1 cellular context compared by ENCODE assay signal in genomic region chr11:16359369-16359768, GRCh38.
TF ChIP-seq lines count a peak whose summit lies in the region.

No MANE protein-coding gene starts in this region.

TF ChIP-seq in K562, 482 proteins besides CTCF, POLR2A, EP300 and RAD21 (continued from another document and continues in another):
- TF ChIP-seq HDAC1 (IDR thresholded peaks at IDR 0.05) (peak in 1 of 2 experiments; percentile 59; a peak in 1 of 4 replicates), PHF8 (IDR thresholded peaks at IDR 0.05; ENCODE audit: borderline replicate concordance, low read length) (no peak), ATF3 (IDR thresholded peaks at IDR 0.05) (peak; percentile 95), ATF3 (CRISPR knock-in tag; conservative IDR thresholded peaks at IDR 0.05) (no peak), L3MBTL2 (IDR thresholded peaks at IDR 0.05) (0 out of 2 replicates have a peak, but pooled peaks have one; percentile 11), MITF (IDR thresholded peaks at IDR 0.05) (0 out of 2 replicates have a peak, but pooled peaks have one; percentile 38), CCNT2 (IDR thresholded peaks at IDR 0.05; ENCODE audit: borderline replicate concordance, extremely low read depth, insufficient read length, low read depth, low read length) (peak; percentile 88), RCOR1 (IDR thresholded peaks at IDR 0.05; ENCODE audit: borderline replicate concordance in 1 of 2, low read depth in 2 of 2, low read length in 2 of 2) (peak in 1 of 2 experiments; percentile 45; a peak in 2 of 4 replicates), ZBTB2 (IDR thresholded peaks at IDR 0.05) (peak; percentile 56; the same call in 1 of the 2 replicates), POLR2AphosphoS5 (IDR thresholded peaks at IDR 0.05; ENCODE audit: control insufficient read depth, insufficient read depth, low read depth, low read length) (peak; percentile 63), SMARCE1 (IDR thresholded peaks at IDR 0.05) (peak; percentile 96), ARID4B (CRISPR knock-in tag; IDR thresholded peaks at IDR 0.05) (no peak), MLX (CRISPR knock-in tag; conservative IDR thresholded peaks at IDR 0.05) (no peak), ETV1 (tag; conservative IDR thresholded peaks at IDR 0.05; ENCODE audit: low read depth) (0 out of 2 replicates have a peak, but pooled peaks have one; percentile 10), LEF1 (IDR thresholded peaks at IDR 0.05) (0 out of 2 replicates have a peak, but pooled peaks have one; percentile 52), ARID1B (IDR thresholded peaks at IDR 0.05) (peak; percentile 96), HDAC2 (IDR thresholded peaks at IDR 0.05) (0 out of 2 replicates have a peak, but pooled peaks have one; percentile 52), ZSCAN32 (CRISPR knock-in tag; IDR thresholded peaks at IDR 0.05) (no peak), CREM (IDR thresholded peaks at IDR 0.05; ENCODE audit: low read depth) (peak; percentile 36; the same call in 1 of the 2 replicates), HMBOX1 (IDR thresholded peaks at IDR 0.05) (peak; percentile 45; the same call in 1 of the 2 replicates), GATA2 (CRISPR knock-in tag; IDR thresholded peaks at IDR 0.05) (peak; percentile 42; the same call in 1 of the 2 replicates), FOXK2 (conservative IDR thresholded peaks at IDR 0.05 in 1 of 2, IDR thresholded peaks at IDR 0.05 in 1 of 2; ENCODE audit: low read depth in 2 of 2) (peak; percentile 44; a peak in 2 of 4 replicates), NFIC (IDR thresholded peaks at IDR 0.05) (peak; percentile 56), ZNF239 (CRISPR knock-in tag; IDR thresholded peaks at IDR 0.05) (no peak), ZBTB1 (CRISPR knock-in tag; IDR thresholded peaks at IDR 0.05; ENCODE audit: borderline replicate concordance, low read depth) (no peak), DPF2 (IDR thresholded peaks at IDR 0.05) (peak; percentile 96), E2F8 (IDR thresholded peaks at IDR 0.05; ENCODE audit: low read depth, partially characterized antibody) (no peak), MTA2 (IDR thresholded peaks at IDR 0.05; ENCODE audit: low read depth) (peak; percentile 77), MTA1 (IDR thresholded peaks at IDR 0.05; ENCODE audit: borderline replicate concordance) (peak; percentile 67; the same call in 1 of the 2 replicates), ZNF766 (CRISPR knock-in tag; conservative IDR thresholded peaks at IDR 0.05) (no peak), CTBP1 (IDR thresholded peaks at IDR 0.05; ENCODE audit: borderline replicate concordance) (peak; percentile 85), EHMT2 (IDR thresholded peaks at IDR 0.05) (no peak), PHF20 (IDR thresholded peaks at IDR 0.05; ENCODE audit: partially characterized antibody) (no peak), MAFK (IDR thresholded peaks at IDR 0.05; ENCODE audit: low read length) (peak; percentile 23; the same call in 1 of the 2 replicates), DMBX1 (CRISPR knock-in tag; IDR thresholded peaks at IDR 0.05; ENCODE audit: borderline replicate concordance) (0 out of 2 replicates have a peak, but pooled peaks have one; percentile 45), JUND (IDR thresholded peaks at IDR 0.05; ENCODE audit: borderline replicate concordance, low read depth, low read length) (peak; percentile 94), JUND (tag; IDR thresholded peaks at IDR 0.05; ENCODE audit: borderline replicate concordance, low read depth, low read length) (peak; percentile 93), FOXM1 (IDR thresholded peaks at IDR 0.05; ENCODE audit: low read depth) (peak; percentile 77), FOXM1 (CRISPR knock-in tag; IDR thresholded peaks at IDR 0.05; ENCODE audit: low read depth) (no peak), PCBP2 (IDR thresholded peaks at IDR 0.05; ENCODE audit: low read depth, low read length, poor library complexity, severe bottlenecking) (no peak), ZEB2 (IDR thresholded peaks at IDR 0.05) (peak; percentile 99), SPI1 (IDR thresholded peaks at IDR 0.05; ENCODE audit: borderline replicate concordance, low read depth, low read length) (peak; percentile 87), EP400 (IDR thresholded peaks at IDR 0.05) (0 out of 2 replicates have a peak, but pooled peaks have one; percentile 45), ZBTB11 (CRISPR knock-in tag; IDR thresholded peaks at IDR 0.05) (no peak), C11orf30 (IDR thresholded peaks at IDR 0.05; ENCODE audit: low read depth) (peak; percentile 75), CXXC5 (CRISPR knock-in tag; IDR thresholded peaks at IDR 0.05) (peak; percentile 44), MECOM (CRISPR knock-in tag; IDR thresholded peaks at IDR 0.05) (peak; percentile 96)
